Comparison of ENCODE assay signal across 1 cellular context in the genomic region with DNA sequence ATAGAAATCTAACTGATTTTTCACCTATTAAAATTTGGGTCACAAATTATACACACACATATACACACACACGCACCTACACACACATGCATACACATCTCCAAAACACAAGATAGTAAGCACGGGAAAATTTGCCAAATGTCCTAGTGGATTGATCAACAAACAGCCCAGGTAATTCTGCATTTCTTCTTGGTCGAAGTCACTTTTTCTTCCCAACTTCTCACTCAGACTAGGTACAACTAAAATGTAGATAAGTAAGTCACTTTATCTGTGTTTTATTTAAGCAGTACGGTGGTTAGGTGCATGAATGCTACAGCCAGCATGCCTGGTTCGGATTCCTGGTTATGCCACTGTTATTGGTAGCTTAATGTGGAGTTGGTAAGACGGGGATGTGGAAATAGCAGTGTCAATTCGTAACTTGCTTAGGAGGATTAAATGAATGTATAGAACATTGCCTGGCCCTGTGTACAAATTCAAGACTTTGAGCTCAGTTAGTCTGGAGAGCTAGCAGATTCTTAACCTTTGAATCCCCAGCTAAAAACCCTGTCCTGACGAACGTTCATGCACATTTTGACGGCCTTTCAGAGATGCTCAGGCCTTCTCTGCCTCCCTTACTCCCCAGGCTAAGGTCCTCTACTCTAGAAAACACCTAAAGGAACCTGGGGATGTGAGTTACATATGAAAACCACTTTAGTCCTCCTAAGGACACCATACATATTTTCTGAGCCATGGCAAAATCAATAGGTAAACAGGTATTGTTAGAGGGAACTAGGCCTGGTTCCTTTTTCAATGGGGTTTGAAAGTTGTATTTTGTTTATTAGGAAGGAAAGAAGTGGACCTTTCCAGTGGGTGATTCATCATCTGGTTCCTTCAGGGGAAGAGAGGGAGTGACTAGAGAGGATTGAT.
TF ChIP-seq lines count a peak whose summit lies in the region.

No MANE protein-coding gene starts in this region.

TF ChIP-seq in HCT116, 20 proteins besides CTCF, POLR2A, EP300 and RAD21 (continued from another document):
- TF ChIP-seq, protein P1, sequence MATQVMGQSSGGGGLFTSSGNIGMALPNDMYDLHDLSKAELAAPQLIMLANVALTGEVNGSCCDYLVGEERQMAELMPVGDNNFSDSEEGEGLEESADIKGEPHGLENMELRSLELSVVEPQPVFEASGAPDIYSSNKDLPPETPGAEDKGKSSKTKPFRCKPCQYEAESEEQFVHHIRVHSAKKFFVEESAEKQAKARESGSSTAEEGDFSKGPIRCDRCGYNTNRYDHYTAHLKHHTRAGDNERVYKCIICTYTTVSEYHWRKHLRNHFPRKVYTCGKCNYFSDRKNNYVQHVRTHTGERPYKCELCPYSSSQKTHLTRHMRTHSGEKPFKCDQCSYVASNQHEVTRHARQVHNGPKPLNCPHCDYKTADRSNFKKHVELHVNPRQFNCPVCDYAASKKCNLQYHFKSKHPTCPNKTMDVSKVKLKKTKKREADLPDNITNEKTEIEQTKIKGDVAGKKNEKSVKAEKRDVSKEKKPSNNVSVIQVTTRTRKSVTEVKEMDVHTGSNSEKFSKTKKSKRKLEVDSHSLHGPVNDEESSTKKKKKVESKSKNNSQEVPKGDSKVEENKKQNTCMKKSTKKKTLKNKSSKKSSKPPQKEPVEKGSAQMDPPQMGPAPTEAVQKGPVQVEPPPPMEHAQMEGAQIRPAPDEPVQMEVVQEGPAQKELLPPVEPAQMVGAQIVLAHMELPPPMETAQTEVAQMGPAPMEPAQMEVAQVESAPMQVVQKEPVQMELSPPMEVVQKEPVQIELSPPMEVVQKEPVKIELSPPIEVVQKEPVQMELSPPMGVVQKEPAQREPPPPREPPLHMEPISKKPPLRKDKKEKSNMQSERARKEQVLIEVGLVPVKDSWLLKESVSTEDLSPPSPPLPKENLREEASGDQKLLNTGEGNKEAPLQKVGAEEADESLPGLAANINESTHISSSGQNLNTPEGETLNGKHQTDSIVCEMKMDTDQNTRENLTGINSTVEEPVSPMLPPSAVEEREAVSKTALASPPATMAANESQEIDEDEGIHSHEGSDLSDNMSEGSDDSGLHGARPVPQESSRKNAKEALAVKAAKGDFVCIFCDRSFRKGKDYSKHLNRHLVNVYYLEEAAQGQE (IDR thresholded peaks at IDR 0.05; ENCODE audit: low read depth) = no peak
